In the genomic region with DNA sequence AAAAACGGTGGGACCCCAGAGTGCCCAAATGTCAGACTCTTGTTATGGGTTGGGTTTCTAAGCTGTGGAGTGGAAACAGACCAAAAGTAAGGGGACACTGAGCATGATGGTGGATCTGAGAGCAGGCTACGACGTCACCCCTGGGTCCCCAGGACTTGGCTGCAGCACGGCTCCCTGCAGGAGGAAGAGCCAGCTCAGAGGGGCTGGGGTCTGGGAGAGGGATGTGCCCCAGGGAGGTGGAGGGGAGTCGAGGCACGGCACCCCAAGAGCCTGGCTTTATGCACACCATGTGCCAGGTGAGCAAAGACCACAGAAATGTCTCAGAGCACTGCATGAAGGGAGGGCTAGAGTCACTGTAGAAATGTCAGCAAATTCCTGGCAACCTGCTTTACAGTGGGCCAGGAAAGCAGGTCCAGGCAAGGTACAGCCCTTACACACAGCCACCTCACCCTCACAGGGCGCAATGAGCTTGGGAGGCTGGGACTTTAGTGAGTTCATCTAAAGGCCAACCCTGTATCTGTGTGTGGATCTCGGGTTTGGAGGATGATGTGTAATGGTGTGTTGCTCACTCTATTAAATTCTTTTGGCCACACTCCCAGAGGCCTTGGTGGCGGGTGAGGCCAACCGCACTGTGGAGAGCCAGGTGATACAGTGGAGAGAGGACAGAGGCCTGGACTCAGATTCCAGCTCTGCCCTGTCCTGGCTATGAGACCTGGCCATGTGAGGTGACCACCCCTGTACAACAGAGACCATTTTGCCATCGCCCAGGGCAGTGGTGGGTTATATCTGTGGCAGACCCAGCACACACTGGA, we compare ENCODE assay signal across 9 cellular contexts. TPM values are rescaled to one million over a fixed set of nuclear protein-coding genes. Genes with fewer than 3 reads are reported as not detected.
A peak's percentile ranks its signal among the peaks of the same experiment; 100 is the strongest.
DNase-seq lines count a peak whose midpoint lies in the region; ATAC-seq, FAIRE-seq and TF ChIP-seq lines count a peak whose summit lies in the region.
"Had no signal": no experiment of that assay in that cellular context is flagged by ENCODE, and none has a peak within 500 bp of the region (broad histone marks: within the 10 kb centered on the region; RNA-seq: fewer than 3 reads in every experiment).

No MANE protein-coding gene starts in this region.

- H3K27me3 ChIP-seq in gastroesophageal sphincter = no peaks in the 10 kb centered on the region

- H3K9me3 ChIP-seq in gastroesophageal sphincter = no peaks in the 10 kb centered on the region

- peaks cover 0 to 82% of the 10 kb centered on the region in 2 donors for H3K36me3 ChIP-seq in gastroesophageal sphincter

- DNase-seq in H54 (ENCODE audit: insufficient read length, low spot score) (peak; percentile 75), SK-N-DZ (ENCODE audit: low spot score) (peak; percentile 54), stromal cell of bone marrow (ENCODE audit: low read depth) (peak; percentile 90), AML-193 (lab: John Stamatoyannopoulos, UW) (no peak), epidermal melanocyte (ENCODE audit: insufficient read length, low spot score) (no peak)
- DNase-seq: activated CD8-positive, alpha-beta memory T cell treated with anti-CD3 and anti-CD28 coated beads, Interleukin-2, amount 10 ng/mL, durations not matched to agents 7 days and 5 days; NCI-H1436 had no signal

- TF ChIP-seq CTCF in gastroesophageal sphincter (IDR thresholded peaks at IDR 0.05) = no peak

- no peak overlapping the region for H3K4me3 ChIP-seq in gastroesophageal sphincter

- TF ChIP-seq EP300 in gastroesophageal sphincter (IDR thresholded peaks at IDR 0.05) = no peak

- WGBS in gastroesophageal sphincter (ENCODE audit: low coverage in 1 of 2), 2 donors = 56 to 70% methylated on average over 4 to 6 of the region's 11 CpGs

- no peak for TF ChIP-seq POLR2A in H54 (IDR thresholded peaks at IDR 0.05; ENCODE audit: low read depth, low read length)
- TF ChIP-seq POLR2A in gastroesophageal sphincter (IDR thresholded peaks at IDR 0.05) = no peak

- ATAC-seq in gastroesophageal sphincter (peak; percentile 44), GM21786 (IDR thresholded peaks at IDR 0.05; ENCODE audit: unreplicated experiment) (no peak)
- ATAC-seq: activated CD8-positive, alpha-beta memory T cell treated with anti-CD3 and anti-CD28 coated beads, Interleukin-2, amount 10 ng/mL, durations not matched to agents 7 days and 5 days had no signal

- H3K4me1 ChIP-seq in gastroesophageal sphincter = peaks cover 0 to 43% (median 10%) of the 10 kb centered on the region in 3 donors

- FAIRE-seq in H54 (lab: Jason Lieb, UNC) = no peak

- H3K27ac ChIP-seq in gastroesophageal sphincter = peak overlapping the region in 2 of 4 donors; percentile 18 to 38

RNA-seq across cellular contexts. Expression of a gene that starts 14.1 kb away (rescaled TPM):
- 19.3 and 36.2 TPM in 2 replicates for polyA plus RNA-seq in SK-N-DZ (2014; cell fraction: cytosol; rRNA removed)
- 19.5 and 40.3 TPM in 2 replicates for polyA plus RNA-seq in SK-N-DZ (2014; cell fraction: nucleus; rRNA removed)
- total RNA-seq in gastroesophageal sphincter = 100 to 1,000 TPM in 1 of 4 donors, 10 to 100 TPM in 3; 65.5 to 101 (median 76.6) TPM

RNA-seq across cellular contexts. Expression of a gene that starts 58.1 kb away (rescaled TPM):
- polyA plus RNA-seq in SK-N-DZ (2014; cell fraction: cytosol; rRNA removed) = 199 and 214 TPM in 2 replicates
- 124 and 182 TPM in 2 replicates for polyA plus RNA-seq in SK-N-DZ (2014; cell fraction: nucleus; rRNA removed)
- 100 to 1,000 TPM; 347 to 449 (median 406) TPM for total RNA-seq in gastroesophageal sphincter

Comparison
In these comparisons a context has a peak if more than half of its experiments do, and no peak if none do; other contexts are left out.
1. DNase-seq: peak in H54 (single experiment), SK-N-DZ (single experiment) and stromal cell of bone marrow (single experiment); none in AML-193 (0 of 2) and epidermal melanocyte (single experiment).